ENCODE assay signal across 24 cellular contexts in genomic region chr6:8536122-8536521, GRCh38.
DNase-seq lines count a peak whose midpoint lies in the region; ATAC-seq, FAIRE-seq and TF ChIP-seq lines count a peak whose summit lies in the region.
"Had no signal": no experiment of that assay in that cellular context is flagged by ENCODE, and none has a peak within 500 bp of the region (broad histone marks: within the 10 kb centered on the region; RNA-seq: fewer than 3 reads in every experiment).

No MANE protein-coding gene starts in this region.

- no peak for TF ChIP-seq CTCF in MCF 10A (IDR thresholded peaks at IDR 0.05; ENCODE audit: unreplicated experiment)
- no peak for TF ChIP-seq CTCF in breast epithelium (IDR thresholded peaks at IDR 0.05)
- no peak for TF ChIP-seq CTCF in PC-3 (conservative IDR thresholded peaks at IDR 0.05; ENCODE audit: low read depth, low read length)
- no peak for TF ChIP-seq CTCF in bronchial epithelial cell (IDR thresholded peaks at IDR 0.05; ENCODE audit: insufficient read depth, low read length, severe bottlenecking)
- TF ChIP-seq CTCF in foreskin keratinocyte (conservative IDR thresholded peaks at IDR 0.05) = no peak

- ATAC-seq in PC-3 (peak; percentile 56), foreskin keratinocyte (peak; percentile 54)
- ATAC-seq in activated T-cell treated with anti-CD3 and anti-CD28 coated beads, Interleukin-2, amount 50 U/mL, for 4 hours = no peak
- ATAC-seq: CD8-positive, alpha-beta T cell; GM12878; GM23338; HCT116 had no signal

- H3K4me1 ChIP-seq in breast epithelium = no peaks in the 10 kb centered on the region
- 0 out of 2 replicates have a peak, but pooled peaks cover 6% of the 10 kb centered on the region for H3K4me1 ChIP-seq in PC-3 (ENCODE audit: insufficient read depth, low read length)
- H3K4me1 ChIP-seq in foreskin keratinocyte = no peaks in the 10 kb centered on the region
- H3K4me1 ChIP-seq: BLaER1, Caco-2 had no signal

- no peaks in the 10 kb centered on the region for H3K79me2 ChIP-seq in PC-3 (ENCODE audit: low read length)

- no peaks in the 10 kb centered on the region for H3K36me3 Mint-ChIP-seq in MCF 10A (ENCODE audit: insufficient read depth, unreplicated experiment)
- no peaks in the 10 kb centered on the region for H3K36me3 Mint-ChIP-seq in activated T-cell treated with anti-CD3 and anti-CD28 coated beads, Interleukin-2, amount 50 U/mL, for 4 hours (ENCODE audit: insufficient read depth)
- H3K36me3 Mint-ChIP-seq: CD4-positive, CD25-positive, alpha-beta regulatory T cell; CD8-positive, alpha-beta T cell had no signal

- H2AFZ ChIP-seq in PC-3 (ENCODE audit: low read length) = no peak overlapping the region
- H2AFZ ChIP-seq: GM23338 had no signal

- intact Hi-C loops in MCF 10A (cut with micrococcal nuclease) = loop anchor here (5.0 to 10.0 kb wide), 2 partner anchors 401 to 716 kb away; no protein-coding TSS in a partner anchor
- intact Hi-C loops in breast epithelium (cut with DNase I; ENCODE audit: low total_unique reads) = no loop called here
- intact Hi-C loops in PC-3 (cut with micrococcal nuclease) = loop anchor here (5.0 kb wide), 2 partner anchors 351 to 1901 kb away; no protein-coding TSS in a partner anchor

- TF ChIP-seq POLR2A in breast epithelium (IDR thresholded peaks at IDR 0.05) = no peak

- H3K27ac ChIP-seq in breast epithelium (no peak overlapping the region), PC-3 (ENCODE audit: low read length) (no peak overlapping the region), foreskin keratinocyte (no peak overlapping the region)
- H3K27ac ChIP-seq: 22Rv1, BLaER1, C4-2B had no signal

- CTCF ChIA-PET in MCF 10A (lab: Yijun Ruan, JAX) = interaction anchor here (0.6 kb wide), 1 partner anchor 1943 kb away, joined by 3 read pairs; no protein-coding TSS in a partner anchor
- CTCF ChIA-PET in PC-3 (lab: Charles Lee) = interaction anchor here (0.6 kb wide), 1 partner anchor 207 kb away, joined by 4 read pairs; no protein-coding TSS in a partner anchor

- no peaks in the 10 kb centered on the region for H3K27me3 Mint-ChIP-seq in MCF 10A (ENCODE audit: insufficient read depth, unreplicated experiment)
- H3K27me3 Mint-ChIP-seq in activated T-cell treated with anti-CD3 and anti-CD28 coated beads, Interleukin-2, amount 50 U/mL, for 4 hours (ENCODE audit: low read depth) = no peaks in the 10 kb centered on the region
- H3K27me3 Mint-ChIP-seq: B cell; CD4-positive, CD25-positive, alpha-beta regulatory T cell had no signal

- no peaks in the 10 kb centered on the region for H4K20me1 ChIP-seq in PC-3 (ENCODE audit: low read length)
- H4K20me1 ChIP-seq: BLaER1 had no signal

- H3K9me3 ChIP-seq in breast epithelium (peaks cover 9 to 12% of the 10 kb centered on the region in 2 donors), PC-3 (ENCODE audit: low read length) (no peaks in the 10 kb centered on the region; the same call in 1 of the 2 replicates)

- no peaks in the 10 kb centered on the region for H3K36me3 ChIP-seq in breast epithelium
- H3K36me3 ChIP-seq in PC-3 (ENCODE audit: low read depth, low read length) = no peaks in the 10 kb centered on the region
- no peaks in the 10 kb centered on the region for H3K36me3 ChIP-seq in bronchial epithelial cell (ENCODE audit: control insufficient read depth, insufficient read depth, low read length)
- H3K36me3 ChIP-seq: BLaER1 had no signal

- no peaks in the 10 kb centered on the region for H3F3A ChIP-seq in PC-3 (ENCODE audit: low read length, unreplicated experiment)

- H3K4me1 Mint-ChIP-seq in MCF 10A (ENCODE audit: insufficient read depth, unreplicated experiment) = peaks cover 9% of the 10 kb centered on the region
- H3K4me1 Mint-ChIP-seq in activated T-cell treated with anti-CD3 and anti-CD28 coated beads, Interleukin-2, amount 50 U/mL, for 4 hours (ENCODE audit: low read depth) = no peaks in the 10 kb centered on the region
- H3K4me1 Mint-ChIP-seq: B cell; CD4-positive, CD25-positive, alpha-beta regulatory T cell; GM23338; H9 had no signal

- no TSS peak for BruUV-seq in MCF 10A (replicated peaks; lab: Mats Ljungman, UMichigan)
- no TSS peak for BruUV-seq in PC-3 (replicated peaks; lab: Mats Ljungman, UMichigan)

- H3K9me2 ChIP-seq in PC-3 (replicated peaks; ENCODE audit: low read length) = no peaks in the 10 kb centered on the region

- peak overlapping the region; percentile 2 for H3K27ac Mint-ChIP-seq in MCF 10A (ENCODE audit: low read depth, unreplicated experiment)
- H3K27ac Mint-ChIP-seq: B cell; CD4-positive, CD25-positive, alpha-beta regulatory T cell; CD8-positive, alpha-beta T cell; GM23338; H9 had no signal

- DNase-seq in MCF 10A (ENCODE audit: unreplicated experiment) = no peak
- no peak for DNase-seq in breast epithelium (ENCODE audit: low spot score in 2 of 2)
- DNase-seq in PC-3 = peak; percentile 33
- DNase-seq in bronchial epithelial cell (ENCODE audit: low read depth) = peak; percentile 37
- peak in 1 of 2 donors; percentile 62 for DNase-seq in foreskin keratinocyte
- DNase-seq in activated T-cell treated with anti-CD3 and anti-CD28 coated beads, Interleukin-2, amount 50 U/mL, for 4 hours = no peak
- DNase-seq in NCI-H82 (lab: John Stamatoyannopoulos, UW) = no peak
- DNase-seq in NCI-H1105 treated with DMSO at 0.1 percent for 48 hours (lab: John Stamatoyannopoulos, UW) = no peak
- DNase-seq: Caco-2; CD4-positive, CD25-positive, alpha-beta regulatory T cell; CD8-positive, alpha-beta T cell; DMS153; DND-41; GDM1; H9 had no signal

- POLR2A ChIA-PET in MCF 10A (lab: Yijun Ruan, JAX) (no interaction called here), PC-3 (lab: Charles Lee; ENCODE audit: unreplicated experiment) (no interaction called here)

- no peak overlapping the region for H3K4me2 ChIP-seq in PC-3 (ENCODE audit: low read length)
- H3K4me2 ChIP-seq: BLaER1, GM23338 had no signal

- H3K4me3 ChIP-seq in breast epithelium (no peak overlapping the region), PC-3 (ENCODE audit: low read length) (no peak overlapping the region), bronchial epithelial cell (ENCODE audit: low read depth, low read length) (no peak overlapping the region)
- H3K4me3 ChIP-seq: BLaER1, GM12878, GM23338 had no signal

- H3K9me3 Mint-ChIP-seq in MCF 10A (ENCODE audit: unreplicated experiment) = peaks cover 11% of the 10 kb centered on the region
- H3K9me3 Mint-ChIP-seq in activated T-cell treated with anti-CD3 and anti-CD28 coated beads, Interleukin-2, amount 50 U/mL, for 4 hours = peaks cover 21% of the 10 kb centered on the region

- H3K9ac ChIP-seq in PC-3 (ENCODE audit: low read length) = no peak overlapping the region
- H3K9ac ChIP-seq: BLaER1 had no signal

- no peak overlapping the region for H3K4me3 Mint-ChIP-seq in MCF 10A (ENCODE audit: unreplicated experiment)
- no peak overlapping the region for H3K4me3 Mint-ChIP-seq in activated T-cell treated with anti-CD3 and anti-CD28 coated beads, Interleukin-2, amount 50 U/mL, for 4 hours
- H3K4me3 Mint-ChIP-seq: B cell; CD4-positive, CD25-positive, alpha-beta regulatory T cell; CD8-positive, alpha-beta T cell; GM23338; H9 had no signal

- FAIRE-seq in bronchial epithelial cell (lab: Jason Lieb, UNC) = no peak
- FAIRE-seq: A204.1, GM12878, GM19239 had no signal

- H3K27me3 ChIP-seq in breast epithelium (no peaks in the 10 kb centered on the region), PC-3 (ENCODE audit: low read length) (no peaks in the 10 kb centered on the region), bronchial epithelial cell (ENCODE audit: control insufficient read depth, insufficient read depth, low read length) (no peaks in the 10 kb centered on the region), foreskin keratinocyte (no peaks in the 10 kb centered on the region)
- H3K27me3 ChIP-seq: BLaER1 had no signal

Comparison
In these comparisons a context has a peak if more than half of its experiments do, and no peak if none do; other contexts are left out.
1. DNase-seq: peak in PC-3 (single experiment) and bronchial epithelial cell (single experiment); none in MCF 10A (single experiment), breast epithelium (0 of 2), activated T-cell treated with anti-CD3 and anti-CD28 coated beads, Interleukin-2, amount 50 U/mL, for 4 hours (single experiment), NCI-H82 (single experiment) and NCI-H1105 treated with DMSO at 0.1 percent for 48 hours (single experiment).
2. ATAC-seq: peak in PC-3 (single experiment) and foreskin keratinocyte (single experiment); none in activated T-cell treated with anti-CD3 and anti-CD28 coated beads, Interleukin-2, amount 50 U/mL, for 4 hours (0 of 2).